In the genomic region with DNA sequence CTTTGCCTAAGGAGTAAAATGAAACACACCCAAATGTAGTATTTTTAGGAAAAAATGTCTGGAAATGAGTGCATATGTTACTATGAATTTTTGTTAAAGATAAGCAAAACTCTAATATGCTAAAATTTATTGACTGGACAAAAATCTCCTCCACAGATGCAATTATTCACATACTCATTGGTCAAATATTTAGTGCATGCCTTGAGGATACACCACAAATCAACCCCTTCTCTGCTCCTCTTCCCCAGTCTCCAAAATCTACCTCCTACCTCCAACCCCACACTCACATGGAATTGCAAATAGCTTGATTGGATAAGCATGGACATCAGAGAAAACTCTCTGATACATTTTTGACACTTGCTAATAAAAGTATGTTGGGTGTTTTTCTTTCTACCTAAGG, we compare ENCODE assay signal across 1 cellular context.
TF ChIP-seq lines count a peak whose summit lies in the region.

No MANE protein-coding gene starts in this region.

TF ChIP-seq in IMR-90, 13 proteins besides CTCF, POLR2A, EP300 and RAD21:
- TF ChIP-seq RFX5 (IDR thresholded peaks at IDR 0.05; ENCODE audit: low read depth, low read length) (no peak), NFE2L2 (IDR thresholded peaks at IDR 0.05; ENCODE audit: low read depth, low read length) (no peak), RCOR1 (IDR thresholded peaks at IDR 0.05; ENCODE audit: insufficient replicate concordance, low read length) (no peak), FOS (IDR thresholded peaks at IDR 0.05; ENCODE audit: low read depth, low read length) (no peak), MAZ (IDR thresholded peaks at IDR 0.05; ENCODE audit: borderline replicate concordance, low read depth, low read length) (no peak), MAFK (IDR thresholded peaks at IDR 0.05; ENCODE audit: low read depth, low read length) (no peak), CEBPB (IDR thresholded peaks at IDR 0.05; ENCODE audit: low read depth, low read length) (no peak)
